In the genomic region with DNA sequence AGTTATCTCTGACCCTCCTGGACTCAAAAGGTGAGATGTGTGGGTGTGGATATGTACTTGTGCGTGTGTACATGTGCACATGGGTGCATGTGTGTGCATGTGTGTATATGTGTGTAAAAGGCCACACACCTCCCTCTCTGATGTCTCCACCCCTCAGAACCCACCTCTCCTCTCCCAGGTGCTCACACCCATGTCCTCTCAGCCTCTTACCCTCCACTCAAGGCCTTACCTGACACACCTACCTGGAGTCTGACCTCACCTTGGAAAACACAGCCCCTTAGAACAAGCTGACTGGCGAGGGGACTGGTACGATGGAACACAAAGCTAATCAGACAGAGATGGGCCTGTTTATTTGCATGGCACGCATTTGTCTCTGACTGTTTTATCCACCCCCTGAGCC, we compare ENCODE assay signal across 38 cellular contexts. TPM values are rescaled to one million over a fixed set of nuclear protein-coding genes. Genes with fewer than 3 reads are reported as not detected.
"Had no signal": no experiment of that assay in that cellular context is flagged by ENCODE, and none has a peak within 500 bp of the region (broad histone marks: within the 10 kb centered on the region; RNA-seq: fewer than 3 reads in every experiment).

No MANE protein-coding gene starts in this region.

- H3K27ac Mint-ChIP-seq: activated B cell treated with CpG ODN at 0.5 μM for 24 hours; activated CD4-positive, alpha-beta memory T cell treated with anti-CD3 and anti-CD28 coated beads for 36 hours; activated CD4-positive, alpha-beta T cell treated with anti-CD3 and anti-CD28 coated beads, Interleukin-2, amount 10 ng/mL, durations not matched to agents 24 days and 14 days; activated CD8-positive, alpha-beta memory T cell treated with anti-CD3 and anti-CD28 coated beads, Interleukin-2, amount 10 ng/mL, durations not matched to agents 7 days and 5 days; activated CD8-positive, alpha-beta T cell treated with anti-CD3 and anti-CD28 coated beads, Interleukin-2, amount 10 ng/mL, durations not matched to agents 7 days and 5 days; activated naive CD4-positive, alpha-beta T cell treated with anti-CD3 and anti-CD28 coated beads for 36 hours; activated naive CD4-positive, alpha-beta T cell treated with anti-CD3 and anti-CD28 coated beads, Interleukin-2, amount 50 U/mL, for 72 hours; activated naive CD8-positive, alpha-beta T cell treated with anti-CD3 and anti-CD28 coated beads, Interleukin-2, amount 10 ng/mL, durations not matched to agents 7 days and 5 days; activated T-helper 1 cell treated with anti-CD3 and anti-CD28 coated beads, Interleukin-12 subunit alpha, Interleukin-12 subunit beta, Interleukin-2, Interleukin-4 antibody, amounts not matched to agents 30 ng/mL and 10 ng/mL and 1 ng/mL, durations not matched to agents 14 hours and 24 hours and 36 hours; activated T-helper 2 cell treated with anti-CD3 and anti-CD28 coated beads, Interferon-gamma antibody, Interleukin-2, Interleukin-4, amounts not matched to agents 10 μg/mL and 5 μg/mL and 100 μg/mL, durations not matched to agents 14 hours and 24 hours and 36 hours; dendritic cell treated with granulocyte-macrophage colony-stimulating factor and Interleukin-4, amounts not matched to agents 40 ng/mL and 50 ng/mL, for 4 days; endodermal cell; T-helper 17 cell; T-helper 2 cell treated with Interferon-gamma antibody and Interleukin-4, amounts not matched to agents 5 μg/mL and 100 μg/mL, for 36 hours had no signal

- H3K4me1 ChIP-seq: ascending aorta, breast epithelium, esophagus muscularis mucosa, foreskin keratinocyte, gastrocnemius medialis, heart left ventricle had no signal

- H3K9me3 ChIP-seq: ascending aorta, breast epithelium, esophagus muscularis mucosa, gastrocnemius medialis, heart left ventricle had no signal

- H3K4me3 ChIP-seq: ascending aorta, breast epithelium, cardiac muscle cell, coronary artery, dorsolateral prefrontal cortex, esophagus muscularis mucosa, gastrocnemius medialis, heart left ventricle had no signal

- H3K27me3 Mint-ChIP-seq: activated CD4-positive, alpha-beta T cell treated with anti-CD3 and anti-CD28 coated beads, Interleukin-2, amount 10 ng/mL, durations not matched to agents 24 days and 14 days; activated CD8-positive, alpha-beta memory T cell treated with anti-CD3 and anti-CD28 coated beads, Interleukin-2, amount 10 ng/mL, durations not matched to agents 7 days and 5 days had no signal

- H3K27ac ChIP-seq: ascending aorta, breast epithelium, cardiac muscle cell, coronary artery, dorsolateral prefrontal cortex, esophagus muscularis mucosa, foreskin keratinocyte, gastrocnemius medialis, heart left ventricle, WERI-Rb-1 had no signal

- H3K36me3 Mint-ChIP-seq: activated CD4-positive, alpha-beta memory T cell treated with anti-CD3 and anti-CD28 coated beads for 36 hours; activated CD8-positive, alpha-beta memory T cell treated with anti-CD3 and anti-CD28 coated beads, Interleukin-2, amount 10 ng/mL, durations not matched to agents 7 days and 5 days; activated naive CD4-positive, alpha-beta T cell treated with anti-CD3 and anti-CD28 coated beads, Interleukin-2, amount 50 U/mL, for 72 hours; activated naive CD8-positive, alpha-beta T cell treated with anti-CD3 and anti-CD28 coated beads, Interleukin-2, amount 10 ng/mL, durations not matched to agents 7 days and 5 days; brain had no signal

- H3K4me1 Mint-ChIP-seq: activated B cell treated with CpG ODN at 0.5 μM for 24 hours had no signal

- ATAC-seq: activated CD4-positive, CD25-positive, alpha-beta regulatory T cell treated with anti-CD3 and anti-CD28 coated beads, Interleukin-2, amount 50 U/mL, for 24 hours; activated CD8-positive, alpha-beta memory T cell treated with anti-CD3 and anti-CD28 coated beads, Interleukin-2, amount 10 ng/mL, durations not matched to agents 7 days and 5 days; activated CD8-positive, alpha-beta T cell treated with anti-CD3 and anti-CD28 coated beads, Interleukin-2, amount 10 ng/mL, durations not matched to agents 7 days and 5 days; activated naive CD4-positive, alpha-beta T cell treated with anti-CD3 and anti-CD28 coated beads, Interleukin-2, amount 50 U/mL, for 72 hours; foreskin keratinocyte; gastrocnemius medialis; heart left ventricle; T-helper 17 cell had no signal

- H3K27me3 ChIP-seq: ascending aorta, breast epithelium, cardiac muscle cell, foreskin keratinocyte had no signal

- H3K9me3 Mint-ChIP-seq: activated B cell treated with CpG ODN at 0.5 μM for 24 hours; activated CD4-positive, alpha-beta memory T cell treated with anti-CD3 and anti-CD28 coated beads for 36 hours; activated CD4-positive, alpha-beta T cell treated with anti-CD3 and anti-CD28 coated beads, Interleukin-2, amount 10 ng/mL, durations not matched to agents 24 days and 14 days; activated naive CD4-positive, alpha-beta T cell treated with anti-CD3 and anti-CD28 coated beads for 36 hours; activated naive CD4-positive, alpha-beta T cell treated with anti-CD3 and anti-CD28 coated beads, Interleukin-2, amount 50 U/mL, for 72 hours; activated naive CD8-positive, alpha-beta T cell treated with anti-CD3 and anti-CD28 coated beads, Interleukin-2, amount 10 ng/mL, durations not matched to agents 7 days and 5 days; activated T-helper 1 cell treated with anti-CD3 and anti-CD28 coated beads, Interleukin-12 subunit alpha, Interleukin-12 subunit beta, Interleukin-2, Interleukin-4 antibody, amounts not matched to agents 30 ng/mL and 10 ng/mL and 1 ng/mL, durations not matched to agents 14 hours and 24 hours and 36 hours; activated T-helper 2 cell treated with anti-CD3 and anti-CD28 coated beads, Interferon-gamma antibody, Interleukin-2, Interleukin-4, amounts not matched to agents 10 μg/mL and 5 μg/mL and 100 μg/mL, durations not matched to agents 14 hours and 24 hours and 36 hours; dendritic cell treated with granulocyte-macrophage colony-stimulating factor and Interleukin-4, amounts not matched to agents 40 ng/mL and 50 ng/mL, for 4 days; endodermal cell; T-helper 2 cell treated with Interferon-gamma antibody and Interleukin-4, amounts not matched to agents 5 μg/mL and 100 μg/mL, for 36 hours had no signal

- DNase-seq: activated B cell treated with CpG ODN at 0.5 μM for 24 hours; activated CD4-positive, alpha-beta memory T cell treated with anti-CD3 and anti-CD28 coated beads for 36 hours; activated CD4-positive, alpha-beta T cell treated with anti-CD3 and anti-CD28 coated beads, Interleukin-2, amount 10 ng/mL, durations not matched to agents 24 days and 14 days; activated CD8-positive, alpha-beta memory T cell treated with anti-CD3 and anti-CD28 coated beads, Interleukin-2, amount 10 ng/mL, durations not matched to agents 7 days and 5 days; activated CD8-positive, alpha-beta memory T cell treated with anti-CD3 and anti-CD28 coated beads, Interleukin-2, amount 50 U/mL, for 4 hours; activated CD8-positive, alpha-beta T cell treated with anti-CD3 and anti-CD28 coated beads, Interleukin-2, amount 10 ng/mL, durations not matched to agents 7 days and 5 days; activated effector memory CD4-positive, alpha-beta T cell treated with anti-CD3 and anti-CD28 coated beads, Interleukin-2, amount 50 U/mL, for 16 hours; activated naive CD4-positive, alpha-beta T cell treated with anti-CD3 and anti-CD28 coated beads for 36 hours; activated naive CD8-positive, alpha-beta T cell treated with anti-CD3 and anti-CD28 coated beads, Interleukin-2, amount 10 ng/mL, durations not matched to agents 7 days and 5 days; activated T-cell treated with anti-CD3 and anti-CD28 coated beads, Interleukin-2, amount 50 U/mL, for 1 hour; activated T-cell treated with anti-CD3 and anti-CD28 coated beads, Interleukin-2, amount 50 U/mL, for 48 hours; central memory CD4-positive, alpha-beta T cell; cerebellar nuclear complex; dorsolateral prefrontal cortex; effector memory CD4-positive, alpha-beta T cell; endodermal cell; erythroblast; foreskin keratinocyte; gastrocnemius medialis; glutamatergic neuron; heart left ventricle; T-helper 1 cell; T-helper 17 cell; T1000; WERI-Rb-1 had no signal

- H3K4me3 Mint-ChIP-seq: activated B cell treated with CpG ODN at 0.5 μM for 24 hours; activated CD4-positive, alpha-beta memory T cell treated with anti-CD3 and anti-CD28 coated beads for 36 hours; activated CD4-positive, alpha-beta T cell treated with anti-CD3 and anti-CD28 coated beads, Interleukin-2, amount 10 ng/mL, durations not matched to agents 24 days and 14 days; activated CD8-positive, alpha-beta memory T cell treated with anti-CD3 and anti-CD28 coated beads, Interleukin-2, amount 10 ng/mL, durations not matched to agents 7 days and 5 days; activated CD8-positive, alpha-beta T cell treated with anti-CD3 and anti-CD28 coated beads, Interleukin-2, amount 10 ng/mL, durations not matched to agents 7 days and 5 days; activated naive CD4-positive, alpha-beta T cell treated with anti-CD3 and anti-CD28 coated beads for 36 hours; activated naive CD8-positive, alpha-beta T cell treated with anti-CD3 and anti-CD28 coated beads, Interleukin-2, amount 10 ng/mL, durations not matched to agents 7 days and 5 days; activated T-helper 1 cell treated with anti-CD3 and anti-CD28 coated beads, Interleukin-12 subunit alpha, Interleukin-12 subunit beta, Interleukin-2, Interleukin-4 antibody, amounts not matched to agents 30 ng/mL and 10 ng/mL and 1 ng/mL, durations not matched to agents 14 hours and 24 hours and 36 hours; brain; dendritic cell treated with granulocyte-macrophage colony-stimulating factor and Interleukin-4, amounts not matched to agents 40 ng/mL and 50 ng/mL, for 4 days; endodermal cell; T-helper 17 cell; T-helper 2 cell treated with Interferon-gamma antibody and Interleukin-4, amounts not matched to agents 5 μg/mL and 100 μg/mL, for 36 hours had no signal

- H3K36me3 ChIP-seq: ascending aorta, breast epithelium, cardiac muscle cell, esophagus muscularis mucosa, gastrocnemius medialis, heart left ventricle, WERI-Rb-1 had no signal

RNA-seq across cellular contexts. Expression of a gene that starts 6.2 kb away (rescaled TPM):
- total RNA-seq: activated B cell treated with CpG ODN at 0.5 μM for 24 hours; activated CD4-positive, alpha-beta memory T cell treated with anti-CD3 and anti-CD28 coated beads for 36 hours; activated CD4-positive, alpha-beta T cell treated with anti-CD3 and anti-CD28 coated beads, Interleukin-2, amount 10 ng/mL, durations not matched to agents 24 days and 14 days; activated CD8-positive, alpha-beta memory T cell treated with anti-CD3 and anti-CD28 coated beads for 36 hours; activated CD8-positive, alpha-beta memory T cell treated with anti-CD3 and anti-CD28 coated beads, Interleukin-2, amount 10 ng/mL, durations not matched to agents 7 days and 5 days; activated CD8-positive, alpha-beta T cell treated with anti-CD3 and anti-CD28 coated beads, Interleukin-2, amount 10 ng/mL, durations not matched to agents 7 days and 5 days; activated naive CD4-positive, alpha-beta T cell treated with anti-CD3 and anti-CD28 coated beads for 36 hours; activated naive CD4-positive, alpha-beta T cell treated with anti-CD3 and anti-CD28 coated beads, Interleukin-2, amount 50 U/mL, for 72 hours; activated naive CD8-positive, alpha-beta T cell treated with anti-CD3 and anti-CD28 coated beads, Interleukin-2, amount 10 ng/mL, durations not matched to agents 7 days and 5 days; activated T-helper 1 cell treated with anti-CD3 and anti-CD28 coated beads, Interleukin-12 subunit alpha, Interleukin-12 subunit beta, Interleukin-2, Interleukin-4 antibody, amounts not matched to agents 30 ng/mL and 10 ng/mL and 1 ng/mL, durations not matched to agents 14 hours and 24 hours and 36 hours; activated T-helper 2 cell treated with anti-CD3 and anti-CD28 coated beads, Interferon-gamma antibody, Interleukin-2, Interleukin-4, amounts not matched to agents 10 μg/mL and 5 μg/mL and 100 μg/mL, durations not matched to agents 14 hours and 24 hours and 36 hours; ascending aorta; cardiac muscle cell; esophagus muscularis mucosa; foreskin keratinocyte; T-helper 17 cell had no signal
- polyA plus RNA-seq: cardiac muscle cell, foreskin keratinocyte, heart left ventricle had no signal
